Comparison of ENCODE assay signal across 10 cellular contexts in the genomic region with DNA sequence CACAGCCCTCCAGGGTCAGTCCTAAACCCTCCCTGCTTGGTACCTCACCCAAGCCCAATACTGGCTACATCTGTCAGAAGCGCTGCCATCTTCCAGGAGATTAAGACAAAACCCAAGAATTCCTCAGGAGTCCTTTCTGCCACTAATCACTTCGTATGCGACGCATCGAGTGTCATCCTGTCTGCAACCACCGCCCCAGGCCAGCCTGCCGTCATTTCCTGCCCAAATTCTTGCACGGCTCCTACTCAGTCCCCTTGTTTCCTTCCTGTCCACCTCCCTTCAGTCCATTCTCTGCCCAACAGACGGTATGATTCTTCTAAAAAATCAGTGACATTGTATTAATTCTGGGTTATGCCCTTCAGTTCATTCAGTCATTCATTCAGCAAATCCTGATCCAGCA.
DNase-seq lines count a peak whose midpoint lies in the region; ATAC-seq and TF ChIP-seq lines count a peak whose summit lies in the region.
"Had no signal": no experiment of that assay in that cellular context is flagged by ENCODE, and none has a peak within 500 bp of the region (broad histone marks: within the 10 kb centered on the region; RNA-seq: fewer than 3 reads in every experiment).

No MANE protein-coding gene starts in this region.

- peak overlapping the region; percentile 79 for H3K4me3 Mint-ChIP-seq in activated naive CD4-positive, alpha-beta T cell treated with anti-CD3 and anti-CD28 coated beads, Interleukin-2, amount 10 ng/mL, durations not matched to agents 7 days and 5 days
- H3K4me3 Mint-ChIP-seq in activated T-cell treated with anti-CD3 and anti-CD28 coated beads, Interleukin-2, amount 50 U/mL, for 4 hours, result peak overlapping the region; percentile 71
- peak overlapping the region; percentile 11 for H3K4me3 Mint-ChIP-seq in endothelial cell (ENCODE audit: unreplicated experiment)
- no peak overlapping the region for H3K4me3 Mint-ChIP-seq in stimulated activated memory B cell treated with anti-CD40 and anti-IgM and Interleukin-4, amounts not matched to agents 10 μg/mL and 1 μg/mL and 100 μg/mL, for 72 hours
- H3K4me3 Mint-ChIP-seq: neural crest cell had no signal

- peak; percentile 65 for DNase-seq in activated naive CD4-positive, alpha-beta T cell treated with anti-CD3 and anti-CD28 coated beads, Interleukin-2, amount 10 ng/mL, durations not matched to agents 7 days and 5 days
- DNase-seq in activated naive CD4-positive, alpha-beta T cell treated with Interleukin-2 at 50 U/mL for 16 hours, result no peak
- no peak for DNase-seq in activated T-cell treated with anti-CD3 and anti-CD28 coated beads, Interleukin-2, amount 50 U/mL, for 4 hours
- DNase-seq in endothelial cell (ENCODE audit: low spot score) (no peak), posterior vena cava (ENCODE audit: low spot score) (no peak), LoVo (ENCODE audit: low spot score) (no peak)
- DNase-seq: activated CD4-positive, CD25-positive, alpha-beta regulatory T cell had no signal

- peaks cover 82% of the 10 kb centered on the region for H3K36me3 Mint-ChIP-seq in activated naive CD4-positive, alpha-beta T cell treated with anti-CD3 and anti-CD28 coated beads, Interleukin-2, amount 10 ng/mL, durations not matched to agents 7 days and 5 days
- peaks cover 72% of the 10 kb centered on the region for H3K36me3 Mint-ChIP-seq in activated T-cell treated with anti-CD3 and anti-CD28 coated beads, Interleukin-2, amount 50 U/mL, for 4 hours (ENCODE audit: insufficient read depth)
- H3K36me3 Mint-ChIP-seq in endothelial cell (ENCODE audit: low read depth, unreplicated experiment), result peaks cover 60% of the 10 kb centered on the region
- H3K36me3 Mint-ChIP-seq in stimulated activated memory B cell treated with anti-CD40 and anti-IgM and Interleukin-4, amounts not matched to agents 10 μg/mL and 1 μg/mL and 100 μg/mL, for 72 hours, result peaks cover 79% of the 10 kb centered on the region

- no peak for TF ChIP-seq CTCF in endothelial cell (IDR thresholded peaks at IDR 0.05; ENCODE audit: unreplicated experiment)

- H3K4me1 Mint-ChIP-seq in activated naive CD4-positive, alpha-beta T cell treated with anti-CD3 and anti-CD28 coated beads, Interleukin-2, amount 10 ng/mL, durations not matched to agents 7 days and 5 days, result peaks cover 81% of the 10 kb centered on the region
- H3K4me1 Mint-ChIP-seq in activated T-cell treated with anti-CD3 and anti-CD28 coated beads, Interleukin-2, amount 50 U/mL, for 4 hours (ENCODE audit: low read depth), result peaks cover 80% of the 10 kb centered on the region
- peaks cover 49% of the 10 kb centered on the region for H3K4me1 Mint-ChIP-seq in endothelial cell (ENCODE audit: unreplicated experiment)
- H3K4me1 Mint-ChIP-seq in stimulated activated memory B cell treated with anti-CD40 and anti-IgM and Interleukin-4, amounts not matched to agents 10 μg/mL and 1 μg/mL and 100 μg/mL, for 72 hours, result peaks cover 24% of the 10 kb centered on the region
- H3K4me1 Mint-ChIP-seq: neural crest cell had no signal

- H3K9me3 Mint-ChIP-seq in activated naive CD4-positive, alpha-beta T cell treated with anti-CD3 and anti-CD28 coated beads, Interleukin-2, amount 10 ng/mL, durations not matched to agents 7 days and 5 days, result no peaks in the 10 kb centered on the region
- H3K9me3 Mint-ChIP-seq in activated T-cell treated with anti-CD3 and anti-CD28 coated beads, Interleukin-2, amount 50 U/mL, for 4 hours, result no peaks in the 10 kb centered on the region
- no peaks in the 10 kb centered on the region for H3K9me3 Mint-ChIP-seq in endothelial cell (ENCODE audit: unreplicated experiment)
- H3K9me3 Mint-ChIP-seq in stimulated activated memory B cell treated with anti-CD40 and anti-IgM and Interleukin-4, amounts not matched to agents 10 μg/mL and 1 μg/mL and 100 μg/mL, for 72 hours, result no peaks in the 10 kb centered on the region
- H3K9me3 Mint-ChIP-seq: neural crest cell had no signal

- CTCF ChIA-PET in activated naive CD4-positive, alpha-beta T cell treated with anti-CD3 and anti-CD28 coated beads, Interleukin-2, amount 10 ng/mL, durations not matched to agents 7 days and 5 days (lab: Charles Lee), result interaction anchor here (0.9 kb wide), 1 partner anchor 394 kb away, joined by 3 read pairs; no protein-coding TSS in a partner anchor

- intact Hi-C loops in posterior vena cava (cut with DNase I), result no loop called here

- no peaks in the 10 kb centered on the region for H3K27me3 Mint-ChIP-seq in activated naive CD4-positive, alpha-beta T cell treated with anti-CD3 and anti-CD28 coated beads, Interleukin-2, amount 10 ng/mL, durations not matched to agents 7 days and 5 days
- no peaks in the 10 kb centered on the region for H3K27me3 Mint-ChIP-seq in activated T-cell treated with anti-CD3 and anti-CD28 coated beads, Interleukin-2, amount 50 U/mL, for 4 hours (ENCODE audit: low read depth)
- H3K27me3 Mint-ChIP-seq in endothelial cell (ENCODE audit: unreplicated experiment), result peaks cover 4% of the 10 kb centered on the region
- H3K27me3 Mint-ChIP-seq in stimulated activated memory B cell treated with anti-CD40 and anti-IgM and Interleukin-4, amounts not matched to agents 10 μg/mL and 1 μg/mL and 100 μg/mL, for 72 hours, result no peaks in the 10 kb centered on the region

- H3K27ac Mint-ChIP-seq in activated naive CD4-positive, alpha-beta T cell treated with anti-CD3 and anti-CD28 coated beads, Interleukin-2, amount 10 ng/mL, durations not matched to agents 7 days and 5 days, result peak overlapping the region; percentile 96
- peak overlapping the region; percentile 72 for H3K27ac Mint-ChIP-seq in endothelial cell (ENCODE audit: unreplicated experiment)
- H3K27ac Mint-ChIP-seq in stimulated activated memory B cell treated with anti-CD40 and anti-IgM and Interleukin-4, amounts not matched to agents 10 μg/mL and 1 μg/mL and 100 μg/mL, for 72 hours, result peak overlapping the region; percentile 21

- no peak for ATAC-seq in activated T-cell treated with anti-CD3 and anti-CD28 coated beads, Interleukin-2, amount 50 U/mL, for 4 hours
- no peak for ATAC-seq in stimulated activated memory B cell treated with anti-CD40 and anti-IgM and Interleukin-4, amounts not matched to agents 10 μg/mL and 1 μg/mL and 100 μg/mL, for 72 hours
- no peak for ATAC-seq in HG03432 (IDR thresholded peaks at IDR 0.05; ENCODE audit: unreplicated experiment)

Comparison
In these comparisons a context has a peak if more than half of its experiments do, and no peak if none do; other contexts are left out.
1. H3K27ac Mint-ChIP-seq: peak in every context shown above with its lines; median percentile 96 in activated naive CD4-positive, alpha-beta T cell treated with anti-CD3 and anti-CD28 coated beads, Interleukin-2, amount 10 ng/mL, durations not matched to agents 7 days and 5 days; 72 in endothelial cell; 21 in stimulated activated memory B cell treated with anti-CD40 and anti-IgM and Interleukin-4, amounts not matched to agents 10 μg/mL and 1 μg/mL and 100 μg/mL, for 72 hours.